23 cellular contexts compared by ENCODE assay signal in the genomic region with DNA sequence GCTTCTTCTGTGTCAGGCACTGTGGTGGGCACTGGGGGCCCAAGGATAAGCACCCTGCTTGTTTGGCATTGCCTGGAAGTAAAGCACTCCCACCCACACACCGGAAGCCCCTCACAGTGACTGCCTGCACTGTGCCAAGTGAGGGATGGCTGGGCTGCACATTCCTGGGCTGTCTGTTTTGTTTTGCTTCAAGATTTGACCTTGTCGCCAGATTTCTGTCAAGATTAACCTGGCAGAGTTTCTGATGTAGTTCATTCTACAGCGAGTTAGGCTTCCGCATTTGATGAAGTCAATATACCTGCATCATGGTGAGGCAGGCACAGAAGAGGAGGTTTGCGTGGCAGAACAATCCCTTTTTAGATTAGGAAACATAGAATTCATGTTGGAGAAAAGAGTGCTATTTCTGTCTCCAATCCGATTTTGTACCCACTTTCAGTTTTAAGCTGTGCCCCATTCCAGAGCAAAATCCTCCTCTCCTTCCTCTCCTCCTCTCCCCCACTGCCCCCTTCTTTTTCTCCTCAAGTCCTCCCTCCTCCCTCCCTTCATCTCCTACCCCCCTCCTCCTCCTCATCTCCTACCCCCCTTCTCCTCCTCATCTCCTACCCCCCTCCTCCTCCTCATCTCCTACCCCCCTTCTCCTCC. TPM values are rescaled to one million over a fixed set of nuclear protein-coding genes. Genes with fewer than 3 reads are reported as not detected.
DNase-seq lines count a peak whose midpoint lies in the region; ATAC-seq and TF ChIP-seq lines count a peak whose summit lies in the region.
"Had no signal": no experiment of that assay in that cellular context is flagged by ENCODE, and none has a peak within 500 bp of the region (broad histone marks: within the 10 kb centered on the region; RNA-seq: fewer than 3 reads in every experiment).

No MANE protein-coding gene starts in this region.

- no peak overlapping the region for H4K12ac ChIP-seq in trophoblast cell (ENCODE audit: low read depth, low read length)

- H3K4me2 ChIP-seq in trophoblast cell (ENCODE audit: low read length): no peak overlapping the region
- H3K4me2 ChIP-seq: PC-9 had no signal

- H3K9me3 ChIP-seq in trophoblast cell (ENCODE audit: insufficient read depth, low read depth, low read length): no peaks in the 10 kb centered on the region
- H3K9me3 ChIP-seq: SJSA1 had no signal

- H3K36me3 ChIP-seq in ACC112 (ENCODE audit: insufficient read depth, low read length) (no peaks in the 10 kb centered on the region), trophoblast cell (ENCODE audit: control insufficient read depth in 1 of 2, insufficient read depth in 2 of 2, low read length in 2 of 2) (no peaks in the 10 kb centered on the region)
- H3K36me3 ChIP-seq: SJSA1 had no signal

- no peaks in the 10 kb centered on the region for H3K9me3 Mint-ChIP-seq in immature natural killer cell
- H3K9me3 Mint-ChIP-seq: H9 had no signal

- no peak overlapping the region for H3K4ac ChIP-seq in trophoblast cell (ENCODE audit: low read depth, low read length)

- no peak overlapping the region for H2BK12ac ChIP-seq in trophoblast cell (ENCODE audit: low read length)

- no peak overlapping the region for H3K27ac Mint-ChIP-seq in immature natural killer cell
- H3K27ac Mint-ChIP-seq: H9 had no signal

- H3K9ac ChIP-seq in trophoblast cell (ENCODE audit: low read length): no peak overlapping the region

- no peaks in the 10 kb centered on the region for H3K79me2 ChIP-seq in ACC112 (ENCODE audit: control insufficient read depth, insufficient read depth, low read length, unreplicated experiment)
- no peaks in the 10 kb centered on the region for H3K79me2 ChIP-seq in trophoblast cell (ENCODE audit: control insufficient read depth, insufficient read depth, low read length, poor library complexity)

- no CpG with 5 or more reads among the region's 6 CpGs for WGBS in trophoblast cell (ENCODE audit: extremely low coverage, insufficient coverage, insufficient read length)

- ATAC-seq in HG03280 (IDR thresholded peaks at IDR 0.05; ENCODE audit: unreplicated experiment) (no peak), GM19397 (IDR thresholded peaks at IDR 0.05; ENCODE audit: unreplicated experiment) (no peak)

- no peak for TF ChIP-seq CTCF in fibroblast of the aortic adventitia (IDR thresholded peaks at IDR 0.05; ENCODE audit: insufficient read depth, low read length)

- no peak overlapping the region for H4K91ac ChIP-seq in trophoblast cell (ENCODE audit: low read depth, low read length)

- no peak overlapping the region for H2AK5ac ChIP-seq in trophoblast cell (ENCODE audit: low read length)

- H3K18ac ChIP-seq in trophoblast cell (ENCODE audit: low read length): no peak overlapping the region

- no peaks in the 10 kb centered on the region for H3K27me3 ChIP-seq in ACC112 (ENCODE audit: insufficient read depth, low read length)
- H3K27me3 ChIP-seq in trophoblast cell (ENCODE audit: insufficient read depth, low read length): no peaks in the 10 kb centered on the region
- H3K27me3 ChIP-seq: SJSA1 had no signal

- no peaks in the 10 kb centered on the region for H3K36me3 Mint-ChIP-seq in immature natural killer cell

- H3K4me1 ChIP-seq in ACC112 (ENCODE audit: control insufficient read depth, insufficient read depth, low read length, unreplicated experiment) (peaks cover under 1% of the 10 kb centered on the region), trophoblast cell (ENCODE audit: control insufficient read depth in 1 of 2, insufficient read depth in 2 of 2, low read length in 2 of 2) (peaks cover 20 to 27% of the 10 kb centered on the region in 2 experiments)
- H3K4me1 ChIP-seq: SJSA1 had no signal

- H3K4me3 Mint-ChIP-seq in immature natural killer cell: no peak overlapping the region
- H3K4me3 Mint-ChIP-seq: H9 had no signal

- H3K27me3 Mint-ChIP-seq in immature natural killer cell (ENCODE audit: low read depth in 3 of 3): peaks cover 0 to 7% (median 5%) of the 10 kb centered on the region in 3 donors
- H3K27me3 Mint-ChIP-seq: IgD-negative memory B cell had no signal

- no peak overlapping the region for H4K8ac ChIP-seq in trophoblast cell (ENCODE audit: low read depth, low read length)

- H2BK120ac ChIP-seq in trophoblast cell (ENCODE audit: insufficient read depth, low read length, poor library complexity): no peak overlapping the region

- H2AFZ ChIP-seq in ACC112 (ENCODE audit: low read length, unreplicated experiment) (peak overlapping the region; percentile 66), trophoblast cell (ENCODE audit: insufficient read depth, low read length, poor library complexity) (no peak overlapping the region)
- H2AFZ ChIP-seq: PC-9 had no signal

- no peak overlapping the region for H3K23ac ChIP-seq in trophoblast cell (ENCODE audit: low read length)

- no peak overlapping the region for H3K27ac ChIP-seq in ACC112 (ENCODE audit: low read depth, low read length)
- H3K27ac ChIP-seq in trophoblast cell (ENCODE audit: low read depth, low read length): peak overlapping the region; percentile 9
- H3K27ac ChIP-seq: HL-60, PC-9, RWPE1, SJSA1 had no signal

- no peak overlapping the region for H3K14ac ChIP-seq in trophoblast cell (ENCODE audit: low read length)

- peaks cover 7% of the 10 kb centered on the region for H3K79me1 ChIP-seq in trophoblast cell (ENCODE audit: low read length)

- DNase-seq in astrocyte of the hippocampus (ENCODE audit: low read depth, low spot score) (peak; percentile 10), fibroblast of the aortic adventitia (ENCODE audit: low read depth) (no peak), trophoblast cell (no peak), immature natural killer cell (no peak)
- DNase-seq: ACHN, C1 segment of cervical spinal cord, DMS79 treated with DMSO at 0.1 percent for 48 hours, H9, Kasumi-1, MM.1S, NCI-H1092, NCI-H1436 treated with DMSO at 0.1 percent for 48 hours, NCI-H2029 treated with DMSO at 0.1 percent for 48 hours, NCI-H2171, NCI-H526, PC-9 had no signal

- H3K4me3 ChIP-seq in ACC112 (ENCODE audit: low read depth, low read length) (no peak overlapping the region), fibroblast of the aortic adventitia (ENCODE audit: low read depth, low read length) (peak overlapping the region; percentile 6), trophoblast cell (ENCODE audit: low read depth, low read length) (no peak overlapping the region)
- H3K4me3 ChIP-seq: PC-9, SJSA1 had no signal

- no peaks in the 10 kb centered on the region for H3K4me1 Mint-ChIP-seq in immature natural killer cell

- H2BK5ac ChIP-seq in trophoblast cell (ENCODE audit: low read depth, low read length, poor library complexity): no peak overlapping the region

RNA-seq across cellular contexts. Expression of a gene that starts 14.4 kb away (rescaled TPM):
- total RNA-seq in fibroblast of the aortic adventitia (ENCODE audit: low replicate concordance): 63.7 and 68.9 TPM in 2 replicates
- polyA plus RNA-seq in trophoblast cell (2013): 58.2 and 60.5 TPM in 2 replicates
- polyA plus RNA-seq in immature natural killer cell: 10 to 100 TPM in 1 of 3 donors, 1 to 10 TPM in 2; 4.0 to 12.1 (median 7.3) TPM
